23 cellular contexts compared by ENCODE assay signal in the genomic region with DNA sequence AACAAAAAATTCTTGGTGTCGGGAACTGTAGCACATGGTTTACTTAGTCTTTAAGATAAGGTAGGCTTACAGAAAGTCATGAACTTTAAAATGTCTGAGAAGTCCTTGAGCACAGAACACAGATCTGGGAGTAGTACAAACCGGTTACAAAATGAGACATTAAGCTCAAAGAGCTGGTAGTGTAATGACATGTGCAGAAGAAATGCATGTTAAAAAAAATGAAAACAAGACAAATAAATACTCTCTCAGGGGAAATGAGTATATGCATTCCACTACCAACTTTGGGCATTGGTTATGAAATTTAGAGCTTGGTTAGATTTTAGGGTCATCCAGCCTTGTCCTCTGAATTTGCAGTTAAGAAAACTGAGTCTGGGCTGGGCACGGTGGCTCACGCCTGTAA.
DNase-seq lines count a peak whose midpoint lies in the region; TF ChIP-seq lines count a peak whose summit lies in the region.
"Had no signal": no experiment of that assay in that cellular context is flagged by ENCODE, and none has a peak within 500 bp of the region (broad histone marks: within the 10 kb centered on the region; RNA-seq: fewer than 3 reads in every experiment).

No MANE protein-coding gene starts in this region.

- no peak for TF ChIP-seq CTCF in H9 (conservative IDR thresholded peaks at IDR 0.05)

- no peak overlapping the region for H2BK120ac ChIP-seq in H9 (ENCODE audit: low read depth, low read length, poor library complexity, severe bottlenecking)

- no peak overlapping the region for H3K27ac ChIP-seq in H9 (ENCODE audit: insufficient read length, low read depth, low read length)
- H3K27ac ChIP-seq: epithelial cell of prostate had no signal

- H3K23ac ChIP-seq in H9 (ENCODE audit: insufficient read length, low read depth, low read length) = no peak overlapping the region

- no peaks in the 10 kb centered on the region; the same call in 1 of the 2 replicates for H3K4me1 ChIP-seq in H9 (ENCODE audit: insufficient read depth, low read length)

- no peak overlapping the region for H2BK12ac ChIP-seq in H9 (ENCODE audit: insufficient read length, low read depth, low read length)

- H3K23me2 ChIP-seq in H9 (ENCODE audit: insufficient read length, low read depth, low read length, poor library complexity, severe bottlenecking) = no peaks in the 10 kb centered on the region

- H3K18ac ChIP-seq in H9 (ENCODE audit: insufficient read length, low read depth, low read length) = no peak overlapping the region

- H3K4ac ChIP-seq in H9 (ENCODE audit: low read depth, low read length) = no peak overlapping the region

- no peak overlapping the region for H3K56ac ChIP-seq in H9 (ENCODE audit: insufficient read length, low read depth, low read length)

- no peaks in the 10 kb centered on the region for H3K9me3 Mint-ChIP-seq in H9
- H3K9me3 Mint-ChIP-seq: activated T-cell treated with anti-CD3 and anti-CD28 coated beads, Interleukin-2, amount 50 U/mL, for 24 hours; stimulated activated naive CD8-positive, alpha-beta T cell treated with anti-CD3 and anti-CD28 coated beads, Interleukin-15, amount 100 ng/mL, for 72 hours had no signal

- H3K27me3 Mint-ChIP-seq in H9 (ENCODE audit: low read depth) = no peaks in the 10 kb centered on the region

- H3K79me2 ChIP-seq in H9 (ENCODE audit: insufficient read depth, low read length) = no peaks in the 10 kb centered on the region

- no peak overlapping the region for H4K91ac ChIP-seq in H9 (ENCODE audit: insufficient read length, low read depth, low read length)

- WGBS in H9 (ENCODE audit: extremely low coverage, insufficient read length, low lambda C conversion rate) = no CpG with 5 or more reads among the region's 4 CpGs

- H2BK15ac ChIP-seq in H9 (ENCODE audit: low read depth, low read length) = no peak overlapping the region

- no peaks in the 10 kb centered on the region for H3K79me1 ChIP-seq in H9 (ENCODE audit: insufficient read depth, low read depth, low read length, poor library complexity, severe bottlenecking)

- no peak overlapping the region for H3K27ac Mint-ChIP-seq in H9
- H3K27ac Mint-ChIP-seq: activated T-cell treated with anti-CD3 and anti-CD28 coated beads, Interleukin-2, amount 50 U/mL, for 24 hours; B cell; stimulated activated naive CD8-positive, alpha-beta T cell treated with anti-CD3 and anti-CD28 coated beads, Interleukin-15, amount 100 ng/mL, for 72 hours; T-cell had no signal

- no peak overlapping the region for H2BK5ac ChIP-seq in H9 (ENCODE audit: insufficient read length, low read length)

- H3K27me3 ChIP-seq in H9 (ENCODE audit: insufficient read depth, low read length) = no peaks in the 10 kb centered on the region

- no peak overlapping the region for H3T11ph ChIP-seq in H9 (ENCODE audit: low read length)

- no peak overlapping the region for H2BK20ac ChIP-seq in H9 (ENCODE audit: low read depth, low read length, poor library complexity, severe bottlenecking)

- peaks cover 31 to 40% of the 10 kb centered on the region in 2 experiments for H3K4me1 Mint-ChIP-seq in H9
- H3K4me1 Mint-ChIP-seq: B cell; stimulated activated naive CD8-positive, alpha-beta T cell treated with anti-CD3 and anti-CD28 coated beads, Interleukin-15, amount 100 ng/mL, for 72 hours; T-cell had no signal

- no peak overlapping the region for H3K4me2 ChIP-seq in H9 (ENCODE audit: insufficient read depth, insufficient read length, low read length)

- H3K9me3 ChIP-seq in H9 (ENCODE audit: control insufficient read depth, low read depth, low read length) = no peaks in the 10 kb centered on the region

- no peak overlapping the region for H4K8ac ChIP-seq in H9 (replicated peaks; ENCODE audit: insufficient read length, low read depth, low read length)

- H2AK5ac ChIP-seq in H9 (ENCODE audit: insufficient read length, low read length) = no peak overlapping the region

- DNase-seq in AG20443 (ENCODE audit: low spot score) = peak; percentile 65
- peak; percentile 87 for DNase-seq in amniotic epithelial cell (ENCODE audit: low read depth)
- DNase-seq in fibroblast of the conjunctiva (ENCODE audit: low read depth) = peak; percentile 52
- peak; percentile 33 for DNase-seq in stromal cell of bone marrow (ENCODE audit: low read depth)
- no peak for DNase-seq in NCI-H1694 (lab: John Stamatoyannopoulos, UW)
- no peak for DNase-seq in H9
- no peak for DNase-seq in KBM-7
- DNase-seq: activated CD4-positive, alpha-beta T cell treated with anti-CD3 and anti-CD28 coated beads for 1 hour; activated CD8-positive, alpha-beta memory T cell treated with anti-CD3 and anti-CD28 coated beads for 24 hours; activated naive CD4-positive, alpha-beta T cell treated with Interleukin-2 at 50 U/mL for 16 hours; activated T-cell treated with anti-CD3 and anti-CD28 coated beads, Interleukin-2, amount 50 U/mL, for 24 hours; amygdala; DMS79; kidney glomerular epithelial cell; NCI-H1417 treated with DMSO at 0.1 percent for 48 hours; NCI-H510A; NK-92 treated with Interleukin-12 subunit alpha and Interleukin-12 subunit beta, amount 100 ng/mL, for 24 hours; SIG-M5; stimulated activated CD4-positive, alpha-beta T cell treated with anti-CD3 and anti-CD28 coated beads, Interleukin-4, amount 100 ng/mL, for 4 hours; stimulated activated naive CD8-positive, alpha-beta T cell treated with anti-CD3 and anti-CD28 coated beads, Interleukin-15, amount 100 ng/mL, for 72 hours; T-cell had no signal

- H3K36me3 Mint-ChIP-seq in H9 (ENCODE audit: insufficient read depth in 1 of 3, low read depth in 3 of 3) = no peaks in the 10 kb centered on the region
- H3K36me3 Mint-ChIP-seq: T-cell had no signal

- no peak overlapping the region for H2AFZ ChIP-seq in H9 (ENCODE audit: low read length)

- H3K14ac ChIP-seq in H9 (ENCODE audit: insufficient read depth, low read length) = no peak overlapping the region

- no peak overlapping the region for H4K5ac ChIP-seq in H9 (ENCODE audit: insufficient read length, low read depth, low read length)

- H3K9ac ChIP-seq in H9 (ENCODE audit: extremely low read depth, insufficient read length, low read length) = no peak overlapping the region

- no peak overlapping the region for H3K4me3 Mint-ChIP-seq in H9
- H3K4me3 Mint-ChIP-seq: activated T-cell treated with anti-CD3 and anti-CD28 coated beads, Interleukin-2, amount 50 U/mL, for 24 hours; B cell; stimulated activated naive CD8-positive, alpha-beta T cell treated with anti-CD3 and anti-CD28 coated beads, Interleukin-15, amount 100 ng/mL, for 72 hours; T-cell had no signal

- in situ Hi-C loops in KBM-7 (cut with MboI; ENCODE audit: low pct_unique_long_range_greater_than_20kb, low sequenced_read_pairs) = no loop called here

- H4K20me1 ChIP-seq in H9 (ENCODE audit: control insufficient read depth, insufficient read depth, insufficient read length) = no peaks in the 10 kb centered on the region

Comparison
In these comparisons a context has a peak if more than half of its experiments do, and no peak if none do; other contexts are left out.
1. DNase-seq: peak in AG20443 (single experiment), amniotic epithelial cell (single experiment), fibroblast of the conjunctiva (single experiment) and stromal cell of bone marrow (single experiment); none in NCI-H1694 (single experiment), H9 (single experiment) and KBM-7 (single experiment).